Comparison of ENCODE assay signal across 15 cellular contexts in the genomic region with DNA sequence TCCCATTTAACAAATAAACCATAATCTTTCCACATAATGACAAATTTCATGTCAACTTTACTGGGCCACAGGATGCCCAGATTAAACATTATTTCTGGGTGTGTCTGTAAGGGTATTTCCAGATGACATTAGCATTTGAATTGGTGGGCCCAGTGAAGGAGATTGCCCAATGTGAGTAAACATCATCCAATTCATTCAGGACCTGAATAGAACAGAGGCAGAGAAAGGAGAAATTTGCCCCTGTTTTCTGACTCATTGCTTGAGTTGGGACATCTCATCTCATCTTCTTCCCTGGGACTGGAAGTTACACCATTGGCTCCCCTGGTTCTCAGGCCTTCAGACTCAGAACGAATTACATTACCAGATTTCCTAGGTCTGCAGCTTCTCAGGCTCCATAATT.
"Had no signal": no experiment of that assay in that cellular context is flagged by ENCODE, and none has a peak within 500 bp of the region (broad histone marks: within the 10 kb centered on the region; RNA-seq: fewer than 3 reads in every experiment).

No MANE protein-coding gene starts in this region.

- H3K27ac ChIP-seq: brain microvascular endothelial cell, gastroesophageal sphincter, heart right ventricle, neutrophil, thyroid gland had no signal

- H3K36me3 ChIP-seq: brain microvascular endothelial cell, gastroesophageal sphincter, heart right ventricle, neutrophil, thyroid gland had no signal

- H3K4me1 ChIP-seq: gastroesophageal sphincter, heart right ventricle, thyroid gland had no signal

- ATAC-seq: activated T-cell treated with anti-CD3 and anti-CD28 coated beads, Interleukin-2, amount 50 U/mL, for 72 hours; gastroesophageal sphincter; heart right ventricle; stimulated activated naive B cell treated with anti-CD40 and anti-IgM and Interleukin-4, amounts not matched to agents 10 μg/mL and 1 μg/mL and 100 μg/mL, for 72 hours; T-helper 17 cell had no signal

- H3K9me3 ChIP-seq: neutrophil, thyroid gland had no signal

- H3K4me3 ChIP-seq: gastroesophageal sphincter, heart right ventricle, thyroid gland had no signal

- DNase-seq: activated CD4-positive, CD25-positive, alpha-beta regulatory T cell; activated CD8-positive, alpha-beta memory T cell treated with anti-CD3 and anti-CD28 coated beads, Interleukin-2, amount 50 U/mL, for 48 hours; activated naive CD8-positive, alpha-beta T cell treated with anti-CD3 and anti-CD28 coated beads for 36 hours; activated T-cell treated with anti-CD3 and anti-CD28 coated beads, Interleukin-2, amount 50 U/mL, for 72 hours; brain microvascular endothelial cell; cerebellar nuclear complex; effector CD8-positive, alpha-beta T cell; heart right ventricle; naive B cell; retina; stimulated activated naive B cell treated with anti-CD40 and anti-IgM and Interleukin-4, amounts not matched to agents 10 μg/mL and 1 μg/mL and 100 μg/mL, for 72 hours; T-helper 17 cell; thyroid gland had no signal
